In genomic region chr21:43312011-43312410, GRCh38 we compare ENCODE assay signal across 24 cellular contexts.
DNase-seq lines count a peak whose midpoint lies in the region; FAIRE-seq and TF ChIP-seq lines count a peak whose summit lies in the region.
"Had no signal": no experiment of that assay in that cellular context is flagged by ENCODE, and none has a peak within 500 bp of the region (broad histone marks: within the 10 kb centered on the region; RNA-seq: fewer than 3 reads in every experiment).

No MANE protein-coding gene starts in this region.

- H3K36me3 ChIP-seq in Karpas-422 (ENCODE audit: insufficient read depth, low read length) (no peaks in the 10 kb centered on the region), bronchial epithelial cell (ENCODE audit: control insufficient read depth, insufficient read depth, low read length) (no peaks in the 10 kb centered on the region)
- H3K36me3 ChIP-seq: ascending aorta, esophagus muscularis mucosa, prostate gland, SJCRH30, tibial nerve had no signal

- H3K9ac ChIP-seq in Karpas-422 (ENCODE audit: low read length) = no peak overlapping the region

- no peaks in the 10 kb centered on the region for H3K27me3 ChIP-seq in Karpas-422 (ENCODE audit: low read length)
- no peaks in the 10 kb centered on the region for H3K27me3 ChIP-seq in bronchial epithelial cell (ENCODE audit: control insufficient read depth, insufficient read depth, low read length)
- H3K27me3 ChIP-seq: ascending aorta, SJCRH30 had no signal

- TF ChIP-seq CTCF in bronchial epithelial cell (IDR thresholded peaks at IDR 0.05; ENCODE audit: insufficient read depth, low read length, severe bottlenecking) = no peak
- TF ChIP-seq CTCF in mesothelial cell of epicardium (IDR thresholded peaks at IDR 0.05; ENCODE audit: unreplicated experiment) = no peak

- H3K27ac ChIP-seq in Karpas-422 (ENCODE audit: low read length) = no peak overlapping the region
- H3K27ac ChIP-seq: ascending aorta, esophagus muscularis mucosa, prostate gland, SJCRH30 had no signal

- peak overlapping the region; percentile 56 for H3K4me2 ChIP-seq in Karpas-422 (ENCODE audit: low read depth, low read length, poor library complexity, severe bottlenecking)

- peaks cover 4% of the 10 kb centered on the region for H3K9me3 Mint-ChIP-seq in mesothelial cell of epicardium
- H3K9me3 Mint-ChIP-seq in activated T-helper 1 cell treated with anti-CD3 and anti-CD28 coated beads, Interleukin-12 subunit alpha, Interleukin-12 subunit beta, Interleukin-2, Interleukin-4 antibody, amounts not matched to agents 30 ng/mL and 10 ng/mL and 1 ng/mL, durations not matched to agents 14 hours and 24 hours and 36 hours = no peaks in the 10 kb centered on the region
- H3K9me3 Mint-ChIP-seq: activated B cell treated with CpG ODN at 0.5 μM for 24 hours; activated T-cell treated with anti-CD3 and anti-CD28 coated beads, Interleukin-2, amount 50 U/mL, for 72 hours; CD4-positive, CD25-positive, alpha-beta regulatory T cell had no signal

- no peak overlapping the region for H3K4me3 Mint-ChIP-seq in mesothelial cell of epicardium
- no peak overlapping the region for H3K4me3 Mint-ChIP-seq in activated T-helper 1 cell treated with anti-CD3 and anti-CD28 coated beads, Interleukin-12 subunit alpha, Interleukin-12 subunit beta, Interleukin-2, Interleukin-4 antibody, amounts not matched to agents 30 ng/mL and 10 ng/mL and 1 ng/mL, durations not matched to agents 14 hours and 24 hours and 36 hours
- H3K4me3 Mint-ChIP-seq: activated B cell treated with CpG ODN at 0.5 μM for 24 hours; activated T-cell treated with anti-CD3 and anti-CD28 coated beads, Interleukin-2, amount 50 U/mL, for 72 hours; CD4-positive, CD25-positive, alpha-beta regulatory T cell; T-helper 17 cell had no signal

- peak; percentile 42 for DNase-seq in COLO668 (lab: John Stamatoyannopoulos, UW; ENCODE audit: unreplicated experiment)
- no peak for DNase-seq in Karpas-422
- peak; percentile 31 for DNase-seq in bronchial epithelial cell (ENCODE audit: low read depth)
- no peak for DNase-seq in mesothelial cell of epicardium (ENCODE audit: low spot score in 2 of 2, unreplicated experiment in 2 of 2)
- no peak for DNase-seq in NCI-H187 treated with DMSO at 0.1 percent for 48 hours (lab: John Stamatoyannopoulos, UW)
- DNase-seq in NCI-H1930 (lab: John Stamatoyannopoulos, UW) = no peak
- no peak for DNase-seq in activated CD4-positive, alpha-beta T cell treated with anti-CD3 and anti-CD28 coated beads, Interleukin-2, amount 50 U/mL, for 1 hour
- DNase-seq in activated T-helper 1 cell treated with anti-CD3 and anti-CD28 coated beads, Interleukin-12 subunit alpha, Interleukin-12 subunit beta, Interleukin-2, Interleukin-4 antibody, amounts not matched to agents 30 ng/mL and 10 ng/mL and 1 ng/mL, durations not matched to agents 14 hours and 24 hours and 36 hours (ENCODE audit: low spot score) = no peak
- DNase-seq: activated B cell treated with CpG ODN at 0.5 μM for 24 hours; activated naive CD4-positive, alpha-beta T cell treated with anti-CD3 and anti-CD28 coated beads, Interleukin-2, amount 50 U/mL, for 16 hours; activated T-cell treated with anti-CD3 and anti-CD28 coated beads, Interleukin-2, amount 50 U/mL, for 72 hours; cerebellar nuclear complex; effector CD4-positive, alpha-beta T cell; left ventricle myocardium superior; OCI-M1; stimulated activated CD4-positive, alpha-beta T cell treated with anti-CD3 and anti-CD28 coated beads, Interleukin-2, amount 100 ng/mL, for 48 hours; stimulated activated naive CD4-positive, alpha-beta T cell treated with Interleukin-2 at 50 U/mL for 16 hours; T-helper 17 cell had no signal

- no peaks in the 10 kb centered on the region for H3K9me2 ChIP-seq in Karpas-422 (replicated peaks; ENCODE audit: insufficient read depth, low read length)

- H3K4me3 ChIP-seq in Karpas-422 (ENCODE audit: low read length) = no peak overlapping the region
- no peak overlapping the region for H3K4me3 ChIP-seq in bronchial epithelial cell (ENCODE audit: low read depth, low read length)
- H3K4me3 ChIP-seq: ascending aorta, esophagus muscularis mucosa, prostate gland, SJCRH30, tibial nerve had no signal

- peak overlapping the region; percentile 11 for H3K27ac Mint-ChIP-seq in mesothelial cell of epicardium
- H3K27ac Mint-ChIP-seq in activated T-helper 1 cell treated with anti-CD3 and anti-CD28 coated beads, Interleukin-12 subunit alpha, Interleukin-12 subunit beta, Interleukin-2, Interleukin-4 antibody, amounts not matched to agents 30 ng/mL and 10 ng/mL and 1 ng/mL, durations not matched to agents 14 hours and 24 hours and 36 hours = no peak overlapping the region
- H3K27ac Mint-ChIP-seq: activated B cell treated with CpG ODN at 0.5 μM for 24 hours; activated T-cell treated with anti-CD3 and anti-CD28 coated beads, Interleukin-2, amount 50 U/mL, for 72 hours; T-helper 17 cell had no signal

- H2AFZ ChIP-seq in Karpas-422 (ENCODE audit: low read length) = no peak overlapping the region

- no peak for FAIRE-seq in bronchial epithelial cell (lab: Jason Lieb, UNC)

- intact Hi-C loops in activated T-helper 1 cell treated with anti-CD3 and anti-CD28 coated beads, Interleukin-12 subunit alpha, Interleukin-12 subunit beta, Interleukin-2, Interleukin-4 antibody, amounts not matched to agents 30 ng/mL and 10 ng/mL and 1 ng/mL, durations not matched to agents 14 hours and 24 hours and 36 hours (cut with micrococcal nuclease) = no loop called here

- H3K4me1 ChIP-seq in Karpas-422 (ENCODE audit: low read length) = peaks cover 43% of the 10 kb centered on the region
- H3K4me1 ChIP-seq: ascending aorta, esophagus muscularis mucosa, prostate gland had no signal

- no peaks in the 10 kb centered on the region for H3K27me3 Mint-ChIP-seq in mesothelial cell of epicardium (ENCODE audit: low read depth)
- peaks cover 9% of the 10 kb centered on the region for H3K27me3 Mint-ChIP-seq in activated T-helper 1 cell treated with anti-CD3 and anti-CD28 coated beads, Interleukin-12 subunit alpha, Interleukin-12 subunit beta, Interleukin-2, Interleukin-4 antibody, amounts not matched to agents 30 ng/mL and 10 ng/mL and 1 ng/mL, durations not matched to agents 14 hours and 24 hours and 36 hours (ENCODE audit: insufficient read depth)

- no peaks in the 10 kb centered on the region for H3K79me2 ChIP-seq in Karpas-422 (ENCODE audit: low read length)

- H3K9me3 ChIP-seq in Karpas-422 (ENCODE audit: low read length) = no peaks in the 10 kb centered on the region; the same call in 1 of the 2 replicates
- H3K9me3 ChIP-seq: ascending aorta, prostate gland, SJCRH30 had no signal

- H4K20me1 ChIP-seq in Karpas-422 (ENCODE audit: insufficient read depth, low read depth, low read length) = no peaks in the 10 kb centered on the region

- H3K36me3 Mint-ChIP-seq in mesothelial cell of epicardium = no peaks in the 10 kb centered on the region
- no peaks in the 10 kb centered on the region for H3K36me3 Mint-ChIP-seq in activated T-helper 1 cell treated with anti-CD3 and anti-CD28 coated beads, Interleukin-12 subunit alpha, Interleukin-12 subunit beta, Interleukin-2, Interleukin-4 antibody, amounts not matched to agents 30 ng/mL and 10 ng/mL and 1 ng/mL, durations not matched to agents 14 hours and 24 hours and 36 hours (ENCODE audit: low read depth)
- H3K36me3 Mint-ChIP-seq: CD4-positive, CD25-positive, alpha-beta regulatory T cell had no signal

- H3K4me1 Mint-ChIP-seq in mesothelial cell of epicardium = peaks cover 40% of the 10 kb centered on the region
- H3K4me1 Mint-ChIP-seq in activated T-helper 1 cell treated with anti-CD3 and anti-CD28 coated beads, Interleukin-12 subunit alpha, Interleukin-12 subunit beta, Interleukin-2, Interleukin-4 antibody, amounts not matched to agents 30 ng/mL and 10 ng/mL and 1 ng/mL, durations not matched to agents 14 hours and 24 hours and 36 hours (ENCODE audit: low read depth) = peaks cover 8% of the 10 kb centered on the region

Comparison
In these comparisons a context has a peak if more than half of its experiments do, and no peak if none do; other contexts are left out.
1. DNase-seq: peak in COLO668 (single experiment) and bronchial epithelial cell (single experiment); none in Karpas-422 (single experiment), mesothelial cell of epicardium (0 of 2), NCI-H187 treated with DMSO at 0.1 percent for 48 hours (single experiment), NCI-H1930 (0 of 2), activated CD4-positive, alpha-beta T cell treated with anti-CD3 and anti-CD28 coated beads, Interleukin-2, amount 50 U/mL, for 1 hour (single experiment) and activated T-helper 1 cell treated with anti-CD3 and anti-CD28 coated beads, Interleukin-12 subunit alpha, Interleukin-12 subunit beta, Interleukin-2, Interleukin-4 antibody, amounts not matched to agents 30 ng/mL and 10 ng/mL and 1 ng/mL, durations not matched to agents 14 hours and 24 hours and 36 hours (single experiment).